In genomic region chr15:41659855-41660234, GRCh38 we compare ENCODE assay signal across 8 cellular contexts. TPM values are rescaled to one million over a fixed set of nuclear protein-coding genes. Genes with fewer than 3 reads are reported as not detected.
DNase-seq lines count a peak whose midpoint lies in the region; ATAC-seq and TF ChIP-seq lines count a peak whose summit lies in the region.

No MANE protein-coding gene starts in this region.

- peak overlapping the region; percentile 88 to 91 for H3K4me3 Mint-ChIP-seq in CD14-positive monocyte
- H3K4me3 Mint-ChIP-seq in effector memory CD8-positive, alpha-beta T cell: peak overlapping the region; percentile 88 to 94
- H3K4me3 Mint-ChIP-seq in naive thymus-derived CD8-positive, alpha-beta T cell: peak overlapping the region; percentile 83 to 99 (median 90)

- peaks cover 39% of the 10 kb centered on the region for H3K4me1 Mint-ChIP-seq in CD14-positive monocyte
- H3K4me1 Mint-ChIP-seq in effector memory CD8-positive, alpha-beta T cell (ENCODE audit: low read depth in 2 of 2): peaks cover 30 to 37% of the 10 kb centered on the region in 2 donors
- peaks cover 18 to 54% (median 47%) of the 10 kb centered on the region in 4 donors for H3K4me1 Mint-ChIP-seq in naive thymus-derived CD8-positive, alpha-beta T cell

- H3K36me3 ChIP-seq in HUES64 (ENCODE audit: insufficient read depth, low read length): no peaks in the 10 kb centered on the region

- no peaks in the 10 kb centered on the region for H3K9me3 ChIP-seq in HUES64 (ENCODE audit: insufficient read depth, low read depth, low read length)

- peaks cover 28% of the 10 kb centered on the region for H3K27me3 ChIP-seq in HUES64 (ENCODE audit: insufficient read depth, low read length)

- peaks cover 11 to 24% (median 20%) of the 10 kb centered on the region in 7 donors for H3K9me3 Mint-ChIP-seq in CD14-positive monocyte
- H3K9me3 Mint-ChIP-seq in effector memory CD8-positive, alpha-beta T cell: no peaks in the 10 kb centered on the region
- peaks cover 0 to 2% (median 0%) of the 10 kb centered on the region in 9 donors for H3K9me3 Mint-ChIP-seq in naive thymus-derived CD8-positive, alpha-beta T cell

- H3K27ac ChIP-seq in HUES64 (ENCODE audit: low read depth, low read length): peak overlapping the region; percentile 89; the same call in 1 of the 2 replicates

- no peak for ATAC-seq in effector memory CD8-positive, alpha-beta T cell (replicated peaks)
- no peak for ATAC-seq in naive thymus-derived CD8-positive, alpha-beta T cell
- ATAC-seq in HG02870 (IDR thresholded peaks at IDR 0.05; ENCODE audit: unreplicated experiment): no peak
- ATAC-seq in HG03378 (IDR thresholded peaks at IDR 0.05; ENCODE audit: unreplicated experiment): no peak

- H3K27ac Mint-ChIP-seq in CD14-positive monocyte: peak overlapping the region; percentile 62 to 95 (median 90)
- H3K27ac Mint-ChIP-seq in effector memory CD8-positive, alpha-beta T cell: peak overlapping the region; percentile 93 to 99
- H3K27ac Mint-ChIP-seq in naive thymus-derived CD8-positive, alpha-beta T cell: peak overlapping the region; percentile 89 to 99 (median 95)

- WGBS in HUES64: 3% methylated on average over 21 of the region's 21 CpGs

- DNase-seq in CD14-positive monocyte (ENCODE audit: low spot score) (no peak), MV-4-11 (lab: John Stamatoyannopoulos, UW) (no peak), SIG-M5 treated with dmso at 0.1 percent for 504 hours (lab: John Stamatoyannopoulos, UW; ENCODE audit: unreplicated experiment) (no peak)
- DNase-seq in effector memory CD8-positive, alpha-beta T cell: no peak
- no peak for DNase-seq in naive thymus-derived CD8-positive, alpha-beta T cell

- no peaks in the 10 kb centered on the region for H3K36me3 Mint-ChIP-seq in CD14-positive monocyte
- peaks cover 26% of the 10 kb centered on the region for H3K36me3 Mint-ChIP-seq in effector memory CD8-positive, alpha-beta T cell (ENCODE audit: insufficient read depth)
- H3K36me3 Mint-ChIP-seq in naive thymus-derived CD8-positive, alpha-beta T cell: no peaks in the 10 kb centered on the region

- TF ChIP-seq CTCF in CD14-positive monocyte (IDR thresholded peaks at IDR 0.05): no peak

- intact Hi-C loops in CD14-positive monocyte (cut with micrococcal nuclease): no loop called here

- H3K4me3 ChIP-seq in HUES64 (ENCODE audit: low read length): peak overlapping the region; percentile 69

- POLR2A ChIA-PET in naive thymus-derived CD8-positive, alpha-beta T cell (lab: Charles Lee): interaction anchor here (0.8 to 2.3 kb wide), 11 partner anchors 9 to 313 kb away, joined by 3 to 23 read pairs (median 4); partner anchors contain the start of genes MAPKBP1 and RPAP1

- peaks cover 14% of the 10 kb centered on the region for H3K4me1 ChIP-seq in HUES64 (ENCODE audit: insufficient read depth, low read length)

- H3K9ac ChIP-seq in HUES64 (ENCODE audit: low read depth, low read length): peak overlapping the region; percentile 80

- peaks cover 2 to 10% (median 2%) of the 10 kb centered on the region in 3 donors for H3K27me3 Mint-ChIP-seq in CD14-positive monocyte (ENCODE audit: low read depth in 3 of 3)
- no peaks in the 10 kb centered on the region for H3K27me3 Mint-ChIP-seq in effector memory CD8-positive, alpha-beta T cell
- no peaks in the 10 kb centered on the region for H3K27me3 Mint-ChIP-seq in naive thymus-derived CD8-positive, alpha-beta T cell

RNA-seq across cellular contexts. Expression of gene MGA, which starts 0.4 kb away (rescaled TPM):
- polyA plus RNA-seq in CD14-positive monocyte: 1 to 10 TPM; 2.7 to 6.9 TPM
- 15.5 TPM for polyA plus RNA-seq in HUES64 (2013, experiment 1 of 2)
- polyA plus RNA-seq in HUES64 (2013, experiment 2 of 2): 19.4 TPM
- 10 to 100 TPM; 63.3 to 67.6 TPM for total RNA-seq in naive thymus-derived CD8-positive, alpha-beta T cell
- 10 to 100 TPM; 12.2 to 20.6 (median 13.3) TPM for polyA plus RNA-seq in naive thymus-derived CD8-positive, alpha-beta T cell
